Comparison of ENCODE assay signal across 8 cellular contexts in the genomic region with DNA sequence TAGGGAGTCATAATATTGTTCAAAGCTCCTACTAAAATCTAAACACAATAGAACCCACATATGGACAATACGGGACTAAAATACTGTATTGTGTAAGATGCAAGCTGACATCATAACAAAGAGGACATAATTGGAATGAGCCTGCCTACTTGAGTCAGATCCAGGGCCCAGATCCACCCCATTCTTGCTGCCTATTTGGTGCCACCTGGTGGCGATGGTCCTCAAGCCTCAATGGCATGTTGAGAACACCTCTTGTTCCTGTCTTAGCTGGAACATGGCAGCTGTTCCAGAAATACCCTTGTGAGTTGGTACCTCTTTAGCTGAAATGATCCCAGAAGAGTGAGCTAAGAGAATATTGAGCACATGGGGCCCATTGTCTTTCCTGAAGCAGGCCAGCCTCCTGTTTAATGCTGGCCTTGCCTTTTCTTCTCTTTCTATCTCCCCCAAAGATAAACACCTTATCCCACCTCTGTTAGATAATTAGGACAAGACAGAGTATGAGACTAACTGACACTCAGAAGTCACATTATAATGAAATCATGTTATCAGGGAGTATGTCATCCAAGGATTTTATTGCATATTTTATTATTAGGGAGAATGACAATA.
DNase-seq lines count a peak whose midpoint lies in the region; ATAC-seq and TF ChIP-seq lines count a peak whose summit lies in the region.

No MANE protein-coding gene starts in this region.

- intact Hi-C loops in adrenal gland (cut with DNase I): loop anchor here in 1 of 2 donors (10.0 kb wide), 1 partner anchor 867 kb away; no protein-coding TSS in a partner anchor
- intact Hi-C loops in testis (cut with DNase I; ENCODE audit: low total_unique reads): no loop called here

- WGBS in adrenal gland, 4 donors: 14 to 33% (median 17%) methylated on average over 2 of the region's 2 CpGs
- 42 to 45% methylated on average over 2 of the region's 2 CpGs for WGBS in testis, 2 donors

- H3K36me3 ChIP-seq in adrenal gland (replicated peaks in 1 of 2): no peaks in the 10 kb centered on the region
- no peaks in the 10 kb centered on the region for H3K36me3 ChIP-seq in testis (ENCODE audit: low read depth, missing control alignments)

- H3K9me3 ChIP-seq in adrenal gland (replicated peaks in 1 of 3) (no peaks in the 10 kb centered on the region), testis (no peaks in the 10 kb centered on the region)

- TF ChIP-seq CTCF in adrenal gland (IDR thresholded peaks at IDR 0.05) (peak; percentile 19 to 49 (median 38)), testis (IDR thresholded peaks at IDR 0.05) (peak; percentile 28 to 53 (median 35))

- DNase-seq in ELF-1 (ENCODE audit: low read depth, low spot score) (peak; percentile 76), NCI-H524 treated with DMSO at 0.1 percent for 48 hours (lab: John Stamatoyannopoulos, UW) (peak; percentile 68), adrenal gland (peak; percentile 39 to 79 (median 67)), kidney glomerular epithelial cell (lab: John Stamatoyannopoulos, UW) (peak; percentile 67), testis (peak; percentile 88), AG08395 (ENCODE audit: low spot score) (no peak)

- H3K4me1 ChIP-seq in adrenal gland (replicated peaks in 1 of 2) (no peaks in the 10 kb centered on the region), testis (no peaks in the 10 kb centered on the region)

- peak; percentile 77 for ATAC-seq in GM19395 (IDR thresholded peaks at IDR 0.05; ENCODE audit: unreplicated experiment)
- peak; percentile 65 for ATAC-seq in HG03460 (IDR thresholded peaks at IDR 0.05; ENCODE audit: unreplicated experiment)

- H3K4me3 ChIP-seq in adrenal gland: no peak overlapping the region
- H3K4me3 ChIP-seq in testis: no peak overlapping the region

- H3K27me3 ChIP-seq in adrenal gland (no peaks in the 10 kb centered on the region), testis (no peaks in the 10 kb centered on the region)

- H3K27ac ChIP-seq in adrenal gland (no peak overlapping the region), testis (no peak overlapping the region)

- no peak for TF ChIP-seq POLR2A in adrenal gland (IDR thresholded peaks at IDR 0.05)
- TF ChIP-seq POLR2A in testis (IDR thresholded peaks at IDR 0.05): no peak
